In genomic region chr1:185653615-185654014, GRCh38 we compare ENCODE assay signal across 1 cellular context.
TF ChIP-seq lines count a peak whose summit lies in the region.

No MANE protein-coding gene starts in this region.

TF ChIP-seq in GM23338, 12 proteins besides CTCF, POLR2A, EP300 and RAD21:
- no peak for TF ChIP-seq ZNF462 (CRISPR knock-in tag; IDR thresholded peaks at IDR 0.05)
- TF ChIP-seq CREB1 (CRISPR knock-in tag; IDR thresholded peaks at IDR 0.05; ENCODE audit: low read depth): no peak
- TF ChIP-seq ETS1 (IDR thresholded peaks at IDR 0.05): no peak
- TF ChIP-seq STAT1 (IDR thresholded peaks at IDR 0.05; ENCODE audit: unreplicated experiment): no peak
- no peak for TF ChIP-seq POLR2AphosphoS5 (IDR thresholded peaks at IDR 0.05; ENCODE audit: low read depth)
- TF ChIP-seq REST (IDR thresholded peaks at IDR 0.05; ENCODE audit: unreplicated experiment): no peak
- TF ChIP-seq ZNF114 (CRISPR knock-in tag; IDR thresholded peaks at IDR 0.05): no peak
- TF ChIP-seq NANOG (IDR thresholded peaks at IDR 0.05; ENCODE audit: borderline replicate concordance): no peak
- TF ChIP-seq JUNB (IDR thresholded peaks at IDR 0.05; ENCODE audit: unreplicated experiment): no peak
- TF ChIP-seq EZH2 (IDR thresholded peaks at IDR 0.05; ENCODE audit: low read depth, unreplicated experiment): no peak
- no peak for TF ChIP-seq ZNF331 (CRISPR knock-in tag; IDR thresholded peaks at IDR 0.05; ENCODE audit: low read depth)
- no peak for TF ChIP-seq EZH2phosphoT487 (IDR thresholded peaks at IDR 0.05; ENCODE audit: unreplicated experiment)
